ENCODE assay signal across 16 cellular contexts in genomic region chr2:124264496-124265160, GRCh38.
DNase-seq lines count a peak whose midpoint lies in the region; TF ChIP-seq lines count a peak whose summit lies in the region.
"Had no signal": no experiment of that assay in that cellular context is flagged by ENCODE, and none has a peak within 500 bp of the region (broad histone marks: within the 10 kb centered on the region; RNA-seq: fewer than 3 reads in every experiment).

No MANE protein-coding gene starts in this region.

- H3K9me2 ChIP-seq in hepatocyte (replicated peaks; ENCODE audit: insufficient read depth) = no peaks in the 10 kb centered on the region

- H3K36me3 ChIP-seq in brain microvascular endothelial cell (replicated peaks) (no peaks in the 10 kb centered on the region), prostate gland (no peaks in the 10 kb centered on the region), hepatocyte (replicated peaks; ENCODE audit: insufficient read depth, low read depth) (no peaks in the 10 kb centered on the region)
- H3K36me3 ChIP-seq: BLaER1 had no signal

- in situ Hi-C loops in brain microvascular endothelial cell (cut with HindIII; ENCODE audit: low pct_ligation_motif_present, low sequenced_read_pairs) = no loop called here

- H3K27me3 ChIP-seq in brain microvascular endothelial cell (replicated peaks) = no peaks in the 10 kb centered on the region
- H3K27me3 ChIP-seq in prostate gland (replicated peaks; ENCODE audit: insufficient read depth) = no peaks in the 10 kb centered on the region
- no peaks in the 10 kb centered on the region for H3K27me3 ChIP-seq in hepatocyte
- H3K27me3 ChIP-seq: BLaER1 had no signal

- H3K9me3 ChIP-seq in prostate gland = no peaks in the 10 kb centered on the region
- no peaks in the 10 kb centered on the region for H3K9me3 ChIP-seq in hepatocyte (ENCODE audit: low read depth)
- H3K9me3 ChIP-seq: BLaER1 had no signal

- H2AFZ ChIP-seq in hepatocyte = no peak overlapping the region

- no peak overlapping the region for H3K4me3 ChIP-seq in brain microvascular endothelial cell (ENCODE audit: low read depth, low read length)
- H3K4me3 ChIP-seq in prostate gland = no peak overlapping the region
- no peak overlapping the region for H3K4me3 ChIP-seq in hepatocyte
- H3K4me3 ChIP-seq: BLaER1 had no signal

- H3K27ac ChIP-seq in brain microvascular endothelial cell (no peak overlapping the region), prostate gland (no peak overlapping the region), hepatocyte (no peak overlapping the region)
- H3K27ac ChIP-seq: BLaER1, KMS-11 had no signal

- no peaks in the 10 kb centered on the region for H3K4me1 ChIP-seq in prostate gland (replicated peaks)
- H3K4me1 ChIP-seq in hepatocyte (ENCODE audit: insufficient read depth) = peaks cover 4% of the 10 kb centered on the region
- H3K4me1 ChIP-seq: BLaER1 had no signal

- 76% methylated on average over 6 of the region's 6 CpGs for WGBS in prostate gland
- WGBS in hepatocyte (ENCODE audit: low lambda C conversion rate, missing lambda C conversion rate) = 87% methylated on average over 6 of the region's 6 CpGs

- DNase-seq in HT1080 (ENCODE audit: low read depth) (peak; percentile 23), brain microvascular endothelial cell (peak; percentile 1), myocyte (ENCODE audit: low read depth) (peak; percentile 0), prostate gland (ENCODE audit: low spot score) (no peak), iPS-NIHi7 (ENCODE audit: extremely low spot score) (no peak), hepatocyte (ENCODE audit: low spot score) (no peak)
- no peak for DNase-seq in stimulated activated CD4-positive, alpha-beta T cell treated with anti-CD3 and anti-CD28 coated beads, Interleukin-4, amount 100 ng/mL, for 4 hours
- DNase-seq: CD8-positive, alpha-beta memory T cell; GOT3; HFFc6; NCI-H187 treated with DMSO at 0.1 percent for 48 hours; NCI-H446; NCI-H82; SHP77 treated with DMSO at 0.1 percent for 48 hours had no signal

- no peaks in the 10 kb centered on the region for H4K20me1 ChIP-seq in hepatocyte (ENCODE audit: insufficient read depth, poor library complexity, severe bottlenecking)
- H4K20me1 ChIP-seq: BLaER1 had no signal

- H3K79me2 ChIP-seq in hepatocyte = no peaks in the 10 kb centered on the region

- intact Hi-C loops in prostate gland (cut with DNase I) = no loop called here

- no peak for TF ChIP-seq CTCF in brain microvascular endothelial cell (IDR thresholded peaks at IDR 0.05; ENCODE audit: low read depth, low read length, missing control alignments)
- TF ChIP-seq CTCF in prostate gland (IDR thresholded peaks at IDR 0.05) = no peak
- no peak for TF ChIP-seq CTCF in hepatocyte (IDR thresholded peaks at IDR 0.05; ENCODE audit: poor library complexity)

- TF ChIP-seq POLR2A in prostate gland (IDR thresholded peaks at IDR 0.05) = no peak

- no peak overlapping the region for H3K4me2 ChIP-seq in hepatocyte
- H3K4me2 ChIP-seq: BLaER1, KMS-11 had no signal

Comparison
In these comparisons a context has a peak if more than half of its experiments do, and no peak if none do; other contexts are left out.
1. DNase-seq: peak in HT1080 (single experiment), brain microvascular endothelial cell (single experiment) and myocyte (single experiment); none in prostate gland (single experiment), stimulated activated CD4-positive, alpha-beta T cell treated with anti-CD3 and anti-CD28 coated beads, Interleukin-4, amount 100 ng/mL, for 4 hours (0 of 2), iPS-NIHi7 (single experiment) and hepatocyte (single experiment).